In the genomic region with DNA sequence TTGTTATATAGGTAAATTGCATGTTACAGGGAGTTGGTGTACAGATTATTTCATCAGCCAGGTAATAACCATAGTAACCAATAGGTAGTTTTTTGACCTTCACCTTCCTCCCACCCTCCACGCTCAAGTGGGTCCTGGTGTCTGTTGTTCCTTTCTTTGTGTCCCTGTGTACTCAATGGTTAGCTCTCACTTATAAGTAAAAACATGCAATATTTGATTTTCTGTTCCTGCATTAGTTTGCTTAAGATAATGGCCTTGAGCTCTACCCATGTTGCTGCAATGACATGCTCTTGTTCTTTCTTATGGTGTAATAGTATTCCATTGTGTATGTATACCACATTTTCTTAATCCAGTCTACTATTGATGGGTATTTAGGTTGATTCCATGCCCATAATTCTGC, we compare ENCODE assay signal across 1 cellular context.
TF ChIP-seq lines count a peak whose summit lies in the region.

No MANE protein-coding gene starts in this region.

TF ChIP-seq in HepG2, 621 proteins besides CTCF, POLR2A, EP300 and RAD21 (continued from another document and continues in another):
- TF ChIP-seq, protein P1, sequence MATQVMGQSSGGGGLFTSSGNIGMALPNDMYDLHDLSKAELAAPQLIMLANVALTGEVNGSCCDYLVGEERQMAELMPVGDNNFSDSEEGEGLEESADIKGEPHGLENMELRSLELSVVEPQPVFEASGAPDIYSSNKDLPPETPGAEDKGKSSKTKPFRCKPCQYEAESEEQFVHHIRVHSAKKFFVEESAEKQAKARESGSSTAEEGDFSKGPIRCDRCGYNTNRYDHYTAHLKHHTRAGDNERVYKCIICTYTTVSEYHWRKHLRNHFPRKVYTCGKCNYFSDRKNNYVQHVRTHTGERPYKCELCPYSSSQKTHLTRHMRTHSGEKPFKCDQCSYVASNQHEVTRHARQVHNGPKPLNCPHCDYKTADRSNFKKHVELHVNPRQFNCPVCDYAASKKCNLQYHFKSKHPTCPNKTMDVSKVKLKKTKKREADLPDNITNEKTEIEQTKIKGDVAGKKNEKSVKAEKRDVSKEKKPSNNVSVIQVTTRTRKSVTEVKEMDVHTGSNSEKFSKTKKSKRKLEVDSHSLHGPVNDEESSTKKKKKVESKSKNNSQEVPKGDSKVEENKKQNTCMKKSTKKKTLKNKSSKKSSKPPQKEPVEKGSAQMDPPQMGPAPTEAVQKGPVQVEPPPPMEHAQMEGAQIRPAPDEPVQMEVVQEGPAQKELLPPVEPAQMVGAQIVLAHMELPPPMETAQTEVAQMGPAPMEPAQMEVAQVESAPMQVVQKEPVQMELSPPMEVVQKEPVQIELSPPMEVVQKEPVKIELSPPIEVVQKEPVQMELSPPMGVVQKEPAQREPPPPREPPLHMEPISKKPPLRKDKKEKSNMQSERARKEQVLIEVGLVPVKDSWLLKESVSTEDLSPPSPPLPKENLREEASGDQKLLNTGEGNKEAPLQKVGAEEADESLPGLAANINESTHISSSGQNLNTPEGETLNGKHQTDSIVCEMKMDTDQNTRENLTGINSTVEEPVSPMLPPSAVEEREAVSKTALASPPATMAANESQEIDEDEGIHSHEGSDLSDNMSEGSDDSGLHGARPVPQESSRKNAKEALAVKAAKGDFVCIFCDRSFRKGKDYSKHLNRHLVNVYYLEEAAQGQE (IDR thresholded peaks at IDR 0.05; ENCODE audit: borderline replicate concordance in 1 of 2, low read depth in 1 of 2, low read length in 2 of 2) = no peak
- TF ChIP-seq NFYB (CRISPR knock-in tag; IDR thresholded peaks at IDR 0.05) (no peak), AGO1 (IDR thresholded peaks at IDR 0.05; ENCODE audit: low read depth, low read length, poor library complexity, severe bottlenecking) (no peak), TSC22D2 (CRISPR knock-in tag; IDR thresholded peaks at IDR 0.05; ENCODE audit: borderline replicate concordance) (no peak), SIN3A (IDR thresholded peaks at IDR 0.05; ENCODE audit: borderline replicate concordance, low read depth, low read length) (no peak), ZNF563 (CRISPR knock-in tag; IDR thresholded peaks at IDR 0.05) (no peak), ZNF143 (CRISPR knock-in tag; IDR thresholded peaks at IDR 0.05) (no peak), PITX1 (CRISPR knock-in tag; IDR thresholded peaks at IDR 0.05) (no peak), TBL1XR1 (IDR thresholded peaks at IDR 0.05; ENCODE audit: borderline replicate concordance, low read length, partially characterized antibody) (peak; percentile 44), ZNF629 (CRISPR knock-in tag; conservative IDR thresholded peaks at IDR 0.05) (no peak), CEBPB (IDR thresholded peaks at IDR 0.05; ENCODE audit: borderline replicate concordance, low read depth, low read length) (peak; percentile 93), MIER2 (CRISPR knock-in tag; IDR thresholded peaks at IDR 0.05) (peak; percentile 24; the same call in 1 of the 2 replicates), RCOR2 (CRISPR knock-in tag; IDR thresholded peaks at IDR 0.05) (peak; percentile 49; the same call in 1 of the 2 replicates), ZNF776 (CRISPR knock-in tag; IDR thresholded peaks at IDR 0.05) (no peak), TBP (CRISPR knock-in tag; IDR thresholded peaks at IDR 0.05) (no peak), GZF1 (CRISPR knock-in tag; IDR thresholded peaks at IDR 0.05) (no peak), FOXA3 (CRISPR knock-in tag; IDR thresholded peaks at IDR 0.05) (peak; percentile 95), GATAD2A (CRISPR knock-in tag; IDR thresholded peaks at IDR 0.05) (peak; percentile 98), ZNF780A (CRISPR knock-in tag; IDR thresholded peaks at IDR 0.05) (no peak), ZNF709 (CRISPR knock-in tag; IDR thresholded peaks at IDR 0.05) (no peak), ZNF263 (CRISPR knock-in tag; IDR thresholded peaks at IDR 0.05) (no peak), SOX13 (IDR thresholded peaks at IDR 0.05) (peak; percentile 82), SOX13 (CRISPR knock-in tag; conservative IDR thresholded peaks at IDR 0.05 in 1 of 2, IDR thresholded peaks at IDR 0.05 in 1 of 2) (peak in 1 of 2 experiments; percentile 97; a peak in 2 of 4 replicates), KDM1A (CRISPR knock-in tag; IDR thresholded peaks at IDR 0.05) (0 out of 2 replicates have a peak, but pooled peaks have one; percentile 28), ZNF614 (CRISPR knock-in tag; IDR thresholded peaks at IDR 0.05; ENCODE audit: borderline replicate concordance) (no peak), RARG (CRISPR knock-in tag; IDR thresholded peaks at IDR 0.05; ENCODE audit: low read depth) (no peak), MTA1 (CRISPR knock-in tag; IDR thresholded peaks at IDR 0.05; ENCODE audit: borderline replicate concordance) (no peak; the same call in 1 of the 2 replicates), SP4 (CRISPR knock-in tag; IDR thresholded peaks at IDR 0.05) (no peak), ZNF878 (CRISPR knock-in tag; IDR thresholded peaks at IDR 0.05) (no peak), CHD2 (IDR thresholded peaks at IDR 0.05; ENCODE audit: low read depth, low read length) (no peak), PRMT3 (CRISPR knock-in tag; IDR thresholded peaks at IDR 0.05; ENCODE audit: borderline replicate concordance, low read depth) (no peak), ZFP37 (CRISPR knock-in tag; IDR thresholded peaks at IDR 0.05; ENCODE audit: borderline replicate concordance) (no peak), KLF6 (CRISPR knock-in tag; IDR thresholded peaks at IDR 0.05) (peak; percentile 39; the same call in 1 of the 2 replicates), ZNF468 (CRISPR knock-in tag; IDR thresholded peaks at IDR 0.05) (no peak), SAP130 (CRISPR knock-in tag; IDR thresholded peaks at IDR 0.05; ENCODE audit: low read depth) (peak; percentile 43; the same call in 1 of the 2 replicates), REPIN1 (CRISPR knock-in tag; IDR thresholded peaks at IDR 0.05; ENCODE audit: borderline replicate concordance, low read depth) (peak; percentile 75), ZSCAN9 (CRISPR knock-in tag; IDR thresholded peaks at IDR 0.05; ENCODE audit: borderline replicate concordance) (no peak), MTF2 (CRISPR knock-in tag; IDR thresholded peaks at IDR 0.05; ENCODE audit: borderline replicate concordance) (no peak), RFX3 (CRISPR knock-in tag; IDR thresholded peaks at IDR 0.05) (0 out of 2 replicates have a peak, but pooled peaks have one; percentile 27), TP53 (CRISPR knock-in tag; conservative IDR thresholded peaks at IDR 0.05) (no peak), ZFAT (CRISPR knock-in tag; conservative IDR thresholded peaks at IDR 0.05) (no peak), JUND (CRISPR knock-in tag; IDR thresholded peaks at IDR 0.05) (no peak), ZSCAN30 (CRISPR knock-in tag; IDR thresholded peaks at IDR 0.05) (no peak), PAF1 (CRISPR knock-in tag; IDR thresholded peaks at IDR 0.05) (no peak), NFATC3 (CRISPR knock-in tag; IDR thresholded peaks at IDR 0.05) (no peak)
- TF ChIP-seq, protein P2, sequence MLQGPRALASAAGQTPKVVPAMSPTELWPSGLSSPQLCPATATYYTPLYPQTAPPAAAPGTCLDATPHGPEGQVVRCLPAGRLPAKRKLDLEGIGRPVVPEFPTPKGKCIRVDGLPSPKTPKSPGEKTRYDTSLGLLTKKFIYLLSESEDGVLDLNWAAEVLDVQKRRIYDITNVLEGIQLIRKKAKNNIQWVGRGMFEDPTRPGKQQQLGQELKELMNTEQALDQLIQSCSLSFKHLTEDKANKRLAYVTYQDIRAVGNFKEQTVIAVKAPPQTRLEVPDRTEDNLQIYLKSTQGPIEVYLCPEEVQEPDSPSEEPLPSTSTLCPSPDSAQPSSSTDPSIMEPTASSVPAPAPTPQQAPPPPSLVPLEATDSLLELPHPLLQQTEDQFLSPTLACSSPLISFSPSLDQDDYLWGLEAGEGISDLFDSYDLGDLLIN (CRISPR knock-in tag; IDR thresholded peaks at IDR 0.05; ENCODE audit: borderline replicate concordance) = no peak
- TF ChIP-seq, protein P3, sequence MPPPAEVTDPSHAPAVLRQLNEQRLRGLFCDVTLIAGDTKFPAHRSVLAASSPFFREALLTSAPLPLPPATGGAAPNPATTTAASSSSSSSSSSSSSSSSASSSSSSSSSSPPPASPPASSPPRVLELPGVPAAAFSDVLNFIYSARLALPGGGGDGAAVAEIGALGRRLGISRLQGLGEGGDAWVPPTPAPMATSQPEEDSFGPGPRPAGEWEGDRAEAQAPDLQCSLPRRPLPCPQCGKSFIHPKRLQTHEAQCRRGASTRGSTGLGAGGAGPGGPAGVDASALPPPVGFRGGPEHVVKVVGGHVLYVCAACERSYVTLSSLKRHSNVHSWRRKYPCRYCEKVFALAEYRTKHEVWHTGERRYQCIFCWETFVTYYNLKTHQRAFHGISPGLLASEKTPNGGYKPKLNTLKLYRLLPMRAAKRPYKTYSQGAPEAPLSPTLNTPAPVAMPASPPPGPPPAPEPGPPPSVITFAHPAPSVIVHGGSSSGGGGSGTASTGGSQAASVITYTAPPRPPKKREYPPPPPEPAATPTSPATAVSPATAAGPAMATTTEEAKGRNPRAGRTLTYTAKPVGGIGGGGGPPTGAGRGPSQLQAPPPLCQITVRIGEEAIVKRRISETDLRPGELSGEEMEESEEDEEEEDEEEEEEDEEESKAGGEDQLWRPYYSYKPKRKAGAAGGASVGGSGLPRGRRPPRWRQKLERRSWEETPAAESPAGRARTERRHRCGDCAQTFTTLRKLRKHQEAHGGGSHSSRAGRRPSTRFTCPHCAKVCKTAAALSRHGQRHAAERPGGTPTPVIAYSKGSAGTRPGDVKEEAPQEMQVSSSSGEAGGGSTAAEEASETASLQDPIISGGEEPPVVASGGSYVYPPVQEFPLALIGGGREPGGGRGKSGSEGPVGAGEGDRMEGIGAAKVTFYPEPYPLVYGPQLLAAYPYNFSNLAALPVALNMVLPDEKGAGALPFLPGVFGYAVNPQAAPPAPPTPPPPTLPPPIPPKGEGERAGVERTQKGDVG (CRISPR knock-in tag; IDR thresholded peaks at IDR 0.05; ENCODE audit: borderline replicate concordance) = no peak
- TF ChIP-seq, protein P4, sequence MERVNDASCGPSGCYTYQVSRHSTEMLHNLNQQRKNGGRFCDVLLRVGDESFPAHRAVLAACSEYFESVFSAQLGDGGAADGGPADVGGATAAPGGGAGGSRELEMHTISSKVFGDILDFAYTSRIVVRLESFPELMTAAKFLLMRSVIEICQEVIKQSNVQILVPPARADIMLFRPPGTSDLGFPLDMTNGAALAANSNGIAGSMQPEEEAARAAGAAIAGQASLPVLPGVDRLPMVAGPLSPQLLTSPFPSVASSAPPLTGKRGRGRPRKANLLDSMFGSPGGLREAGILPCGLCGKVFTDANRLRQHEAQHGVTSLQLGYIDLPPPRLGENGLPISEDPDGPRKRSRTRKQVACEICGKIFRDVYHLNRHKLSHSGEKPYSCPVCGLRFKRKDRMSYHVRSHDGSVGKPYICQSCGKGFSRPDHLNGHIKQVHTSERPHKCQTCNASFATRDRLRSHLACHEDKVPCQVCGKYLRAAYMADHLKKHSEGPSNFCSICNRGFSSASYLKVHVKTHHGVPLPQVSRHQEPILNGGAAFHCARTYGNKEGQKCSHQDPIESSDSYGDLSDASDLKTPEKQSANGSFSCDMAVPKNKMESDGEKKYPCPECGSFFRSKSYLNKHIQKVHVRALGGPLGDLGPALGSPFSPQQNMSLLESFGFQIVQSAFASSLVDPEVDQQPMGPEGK (CRISPR knock-in tag; IDR thresholded peaks at IDR 0.05) = peak; percentile 63; the same call in 1 of the 2 replicates
- TF ChIP-seq, protein P5, sequence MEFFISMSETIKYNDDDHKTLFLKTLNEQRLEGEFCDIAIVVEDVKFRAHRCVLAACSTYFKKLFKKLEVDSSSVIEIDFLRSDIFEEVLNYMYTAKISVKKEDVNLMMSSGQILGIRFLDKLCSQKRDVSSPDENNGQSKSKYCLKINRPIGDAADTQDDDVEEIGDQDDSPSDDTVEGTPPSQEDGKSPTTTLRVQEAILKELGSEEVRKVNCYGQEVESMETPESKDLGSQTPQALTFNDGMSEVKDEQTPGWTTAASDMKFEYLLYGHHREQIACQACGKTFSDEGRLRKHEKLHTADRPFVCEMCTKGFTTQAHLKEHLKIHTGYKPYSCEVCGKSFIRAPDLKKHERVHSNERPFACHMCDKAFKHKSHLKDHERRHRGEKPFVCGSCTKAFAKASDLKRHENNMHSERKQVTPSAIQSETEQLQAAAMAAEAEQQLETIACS (CRISPR knock-in tag; IDR thresholded peaks at IDR 0.05) = no peak
- TF ChIP-seq, protein P6, sequence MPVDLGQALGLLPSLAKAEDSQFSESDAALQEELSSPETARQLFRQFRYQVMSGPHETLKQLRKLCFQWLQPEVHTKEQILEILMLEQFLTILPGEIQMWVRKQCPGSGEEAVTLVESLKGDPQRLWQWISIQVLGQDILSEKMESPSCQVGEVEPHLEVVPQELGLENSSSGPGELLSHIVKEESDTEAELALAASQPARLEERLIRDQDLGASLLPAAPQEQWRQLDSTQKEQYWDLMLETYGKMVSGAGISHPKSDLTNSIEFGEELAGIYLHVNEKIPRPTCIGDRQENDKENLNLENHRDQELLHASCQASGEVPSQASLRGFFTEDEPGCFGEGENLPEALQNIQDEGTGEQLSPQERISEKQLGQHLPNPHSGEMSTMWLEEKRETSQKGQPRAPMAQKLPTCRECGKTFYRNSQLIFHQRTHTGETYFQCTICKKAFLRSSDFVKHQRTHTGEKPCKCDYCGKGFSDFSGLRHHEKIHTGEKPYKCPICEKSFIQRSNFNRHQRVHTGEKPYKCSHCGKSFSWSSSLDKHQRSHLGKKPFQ (CRISPR knock-in tag; IDR thresholded peaks at IDR 0.05; ENCODE audit: insufficient replicate concordance) = no peak
- TF ChIP-seq, protein P7, sequence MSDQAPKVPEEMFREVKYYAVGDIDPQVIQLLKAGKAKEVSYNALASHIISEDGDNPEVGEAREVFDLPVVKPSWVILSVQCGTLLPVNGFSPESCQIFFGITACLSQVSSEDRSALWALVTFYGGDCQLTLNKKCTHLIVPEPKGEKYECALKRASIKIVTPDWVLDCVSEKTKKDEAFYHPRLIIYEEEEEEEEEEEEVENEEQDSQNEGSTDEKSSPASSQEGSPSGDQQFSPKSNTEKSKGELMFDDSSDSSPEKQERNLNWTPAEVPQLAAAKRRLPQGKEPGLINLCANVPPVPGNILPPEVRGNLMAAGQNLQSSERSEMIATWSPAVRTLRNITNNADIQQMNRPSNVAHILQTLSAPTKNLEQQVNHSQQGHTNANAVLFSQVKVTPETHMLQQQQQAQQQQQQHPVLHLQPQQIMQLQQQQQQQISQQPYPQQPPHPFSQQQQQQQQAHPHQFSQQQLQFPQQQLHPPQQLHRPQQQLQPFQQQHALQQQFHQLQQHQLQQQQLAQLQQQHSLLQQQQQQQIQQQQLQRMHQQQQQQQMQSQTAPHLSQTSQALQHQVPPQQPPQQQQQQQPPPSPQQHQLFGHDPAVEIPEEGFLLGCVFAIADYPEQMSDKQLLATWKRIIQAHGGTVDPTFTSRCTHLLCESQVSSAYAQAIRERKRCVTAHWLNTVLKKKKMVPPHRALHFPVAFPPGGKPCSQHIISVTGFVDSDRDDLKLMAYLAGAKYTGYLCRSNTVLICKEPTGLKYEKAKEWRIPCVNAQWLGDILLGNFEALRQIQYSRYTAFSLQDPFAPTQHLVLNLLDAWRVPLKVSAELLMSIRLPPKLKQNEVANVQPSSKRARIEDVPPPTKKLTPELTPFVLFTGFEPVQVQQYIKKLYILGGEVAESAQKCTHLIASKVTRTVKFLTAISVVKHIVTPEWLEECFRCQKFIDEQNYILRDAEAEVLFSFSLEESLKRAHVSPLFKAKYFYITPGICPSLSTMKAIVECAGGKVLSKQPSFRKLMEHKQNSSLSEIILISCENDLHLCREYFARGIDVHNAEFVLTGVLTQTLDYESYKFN (CRISPR knock-in tag; conservative IDR thresholded peaks at IDR 0.05) = peak; percentile 83
- TF ChIP-seq, protein P8, sequence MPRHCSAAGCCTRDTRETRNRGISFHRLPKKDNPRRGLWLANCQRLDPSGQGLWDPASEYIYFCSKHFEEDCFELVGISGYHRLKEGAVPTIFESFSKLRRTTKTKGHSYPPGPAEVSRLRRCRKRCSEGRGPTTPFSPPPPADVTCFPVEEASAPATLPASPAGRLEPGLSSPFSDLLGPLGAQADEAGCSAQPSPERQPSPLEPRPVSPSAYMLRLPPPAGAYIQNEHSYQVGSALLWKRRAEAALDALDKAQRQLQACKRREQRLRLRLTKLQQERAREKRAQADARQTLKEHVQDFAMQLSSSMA (CRISPR knock-in tag; IDR thresholded peaks at IDR 0.05) = no peak
